21 cellular contexts compared by ENCODE assay signal in genomic region chr1:247561711-247562110, GRCh38. TPM values are rescaled to one million over a fixed set of nuclear protein-coding genes. Genes with fewer than 3 reads are reported as not detected.
DNase-seq lines count a peak whose midpoint lies in the region; ATAC-seq, FAIRE-seq and TF ChIP-seq lines count a peak whose summit lies in the region.
"Had no signal": no experiment of that assay in that cellular context is flagged by ENCODE, and none has a peak within 500 bp of the region (broad histone marks: within the 10 kb centered on the region; RNA-seq: fewer than 3 reads in every experiment).

No MANE protein-coding gene starts in this region.

- peaks cover 10% of the 10 kb centered on the region for H3K4me1 Mint-ChIP-seq in GM23338
- H3K4me1 Mint-ChIP-seq: CD4-positive, CD25-positive, alpha-beta regulatory T cell; CD8-positive, alpha-beta memory T cell had no signal

- no peaks in the 10 kb centered on the region for H3F3A ChIP-seq in GM23338 (replicated peaks; ENCODE audit: low read depth)
- H3F3A ChIP-seq in Loucy (ENCODE audit: low read depth), result peaks cover 2% of the 10 kb centered on the region; the same call in 1 of the 2 replicates

- no peak for TF ChIP-seq RAD21 in H1 (IDR thresholded peaks at IDR 0.05 in 1 of 2, conservative IDR thresholded peaks at IDR 0.05 in 1 of 2; ENCODE audit: low read depth in 2 of 2, low read length in 2 of 2)

- no peak overlapping the region for H2AK5ac ChIP-seq in H1 (ENCODE audit: low read depth, low read length)
- H2AK5ac ChIP-seq in trophoblast cell (ENCODE audit: low read length), result peak overlapping the region; percentile 60

- no peak overlapping the region for H4K91ac ChIP-seq in H1 (replicated peaks; ENCODE audit: insufficient read length, low read length)
- peak overlapping the region; percentile 91 for H4K91ac ChIP-seq in trophoblast cell (ENCODE audit: low read depth, low read length)

- no peaks in the 10 kb centered on the region for H3K27me3 Mint-ChIP-seq in GM23338 (ENCODE audit: insufficient read depth, low read depth, poor library complexity)
- H3K27me3 Mint-ChIP-seq: CD4-positive, CD25-positive, alpha-beta regulatory T cell had no signal

- H3K23ac ChIP-seq in H1 (ENCODE audit: insufficient read length) (no peak overlapping the region), trophoblast cell (ENCODE audit: low read length) (no peak overlapping the region)

- H2BK120ac ChIP-seq in H1 (replicated peaks; ENCODE audit: low read depth, low read length) (no peak overlapping the region), trophoblast cell (ENCODE audit: insufficient read depth, low read length, poor library complexity) (peak overlapping the region; percentile 88)

- FAIRE-seq in H1 (lab: Jason Lieb, UNC), result no peak
- FAIRE-seq: GM12891 had no signal

- peak; percentile 51 for DNase-seq in GM23338 (ENCODE audit: low spot score)
- no peak for DNase-seq in H1 (ENCODE audit: low read depth in 1 of 2, low spot score in 2 of 2)
- no peak for DNase-seq in trophoblast cell
- DNase-seq in amniotic stem cell (lab: John Stamatoyannopoulos, UW), result no peak
- no peak for DNase-seq in UCSD-AML1 (lab: John Stamatoyannopoulos, UW; ENCODE audit: unreplicated experiment)
- DNase-seq: BE2C; C1 segment of cervical spinal cord; CD4-positive, CD25-positive, alpha-beta regulatory T cell; CD8-positive, alpha-beta memory T cell; COR-L47; DMS 273 treated with DMSO at 0.1 percent for 48 hours; DMS53; DND-41; EL; GOT3 had no signal

- no peaks in the 10 kb centered on the region for H3K36me3 Mint-ChIP-seq in GM23338 (ENCODE audit: low read depth)
- H3K36me3 Mint-ChIP-seq: CD4-positive, CD25-positive, alpha-beta regulatory T cell; CD8-positive, alpha-beta memory T cell had no signal

- no peaks in the 10 kb centered on the region for H3K9me3 ChIP-seq in Loucy (ENCODE audit: insufficient read depth, low read depth, low read length)
- H3K9me3 ChIP-seq in H1 (ENCODE audit: insufficient read depth in 2 of 2, low read depth in 1 of 2, low read length in 1 of 2), result peaks cover 2 to 31% of the 10 kb centered on the region in 2 experiments; a peak in 3 of 4 replicates
- no peaks in the 10 kb centered on the region for H3K9me3 ChIP-seq in trophoblast cell (ENCODE audit: insufficient read depth, low read depth, low read length)
- H3K9me3 ChIP-seq: BE2C, HAP-1 had no signal

- no peak overlapping the region for H3K27ac ChIP-seq in GM23338 (ENCODE audit: low read depth)
- H3K27ac ChIP-seq in H1 (ENCODE audit: low read depth, low read length), result no peak overlapping the region
- no peak overlapping the region for H3K27ac ChIP-seq in trophoblast cell (ENCODE audit: low read depth, low read length)

- H2BK12ac ChIP-seq in H1 (ENCODE audit: low read depth, low read length), result no peak overlapping the region
- H2BK12ac ChIP-seq in trophoblast cell (ENCODE audit: low read length), result peak overlapping the region; percentile 97

- peak; percentile 84 for ATAC-seq in GM23338

- POLR2A ChIA-PET in H1 (lab: Charles Lee; ENCODE audit: partially characterized antibody), result no interaction called here

- WGBS in H1 (ENCODE audit: extremely low coverage in 1 of 2, insufficient coverage in 1 of 2, insufficient read length in 1 of 2, insufficient replicate concordance in 2 of 2, low coverage in 1 of 2, low lambda C conversion rate in 2 of 2, missing lambda C conversion rate in 1 of 2), 2 experiments, result 71% methylated on average over 10 of the region's 10 CpGs; no CpG with 5 or more reads in 1 of the 2 experiments
- no CpG with 5 or more reads among the region's 10 CpGs for whole genome bisulfite sequencing in trophoblast cell (ENCODE audit: extremely low coverage, insufficient coverage, insufficient read length)

- no peak overlapping the region for H4K5ac ChIP-seq in H1 (ENCODE audit: insufficient read length, low read depth, low read length)

- no peak overlapping the region for H3K4ac ChIP-seq in H1 (replicated peaks; ENCODE audit: insufficient read length, low read depth, low read length)
- H3K4ac ChIP-seq in trophoblast cell (ENCODE audit: low read depth, low read length), result peak overlapping the region; percentile 67

- H3K18ac ChIP-seq in H1 (ENCODE audit: extremely low read depth, low read length) (no peak overlapping the region), trophoblast cell (ENCODE audit: low read length) (peak overlapping the region; percentile 37)

- no peaks in the 10 kb centered on the region for H3K23me2 ChIP-seq in H1 (ENCODE audit: low read depth, low read length)

- TF ChIP-seq CTCF in GM23338 (conservative IDR thresholded peaks at IDR 0.05; ENCODE audit: low read depth in 2 of 2) (no peak), Loucy (conservative IDR thresholded peaks at IDR 0.05; ENCODE audit: low read length) (no peak; the same call in 1 of the 2 replicates), H1 (IDR thresholded peaks at IDR 0.05; ENCODE audit: control extremely low read depth in 1 of 3, insufficient read depth in 1 of 3, low read depth in 1 of 3, low read length in 3 of 3) (peak in 1 of 3 experiments; percentile 2; a peak in 1 of 4 replicates)

- no peaks in the 10 kb centered on the region for H3K9me2 ChIP-seq in GM23338 (ENCODE audit: insufficient read depth)
- H3K9me2 ChIP-seq in Loucy (replicated peaks; ENCODE audit: low read depth, low read length), result no peaks in the 10 kb centered on the region

- H3K9ac ChIP-seq in Loucy (ENCODE audit: low read depth, low read length, poor library complexity, severe bottlenecking) (no peak overlapping the region), H1 (replicated peaks in 1 of 4; ENCODE audit: extremely low read depth in 1 of 4, low read depth in 3 of 4, low read length in 3 of 4) (no peak overlapping the region), trophoblast cell (ENCODE audit: low read length) (no peak overlapping the region)

- no peak overlapping the region for H2BK15ac ChIP-seq in H1 (ENCODE audit: low read length)

- CTCF ChIA-PET in H1 (lab: Charles Lee; ENCODE audit: partially characterized antibody), result interaction anchor here (1.2 to 1.5 kb wide), 3 partner anchors 15 to 34 kb away, joined by 3 read pairs; no protein-coding TSS in a partner anchor

- no peak overlapping the region for H4K12ac ChIP-seq in trophoblast cell (ENCODE audit: low read depth, low read length)

- TF ChIP-seq POLR2A in H1 (IDR thresholded peaks at IDR 0.05; ENCODE audit: control extremely low read depth in 1 of 2, low read depth in 2 of 2, low read length in 2 of 2), result no peak

- H3K27me3 ChIP-seq in GM23338 (ENCODE audit: insufficient read depth) (no peaks in the 10 kb centered on the region), Loucy (ENCODE audit: insufficient read depth, low read length, poor library complexity, severe bottlenecking) (no peaks in the 10 kb centered on the region), H1 (replicated peaks in 1 of 4; ENCODE audit: control insufficient read depth in 3 of 4, extremely low read depth in 1 of 4, insufficient read depth in 3 of 4, low read length in 3 of 4) (no peaks in the 10 kb centered on the region), trophoblast cell (ENCODE audit: insufficient read depth, low read length) (no peaks in the 10 kb centered on the region)
- H3K27me3 ChIP-seq: BE2C had no signal

- no peak overlapping the region for H3K56ac ChIP-seq in H1 (replicated peaks; ENCODE audit: insufficient read length, low read depth, low read length)

- H3K36me3 ChIP-seq in GM23338 (ENCODE audit: insufficient read depth) (no peaks in the 10 kb centered on the region), Loucy (ENCODE audit: insufficient read depth, low read length) (peaks cover 60% of the 10 kb centered on the region), H1 (ENCODE audit: control insufficient read depth in 2 of 4, insufficient read depth in 4 of 4, low read length in 3 of 4) (no peaks in the 10 kb centered on the region), trophoblast cell (ENCODE audit: control insufficient read depth in 1 of 2, insufficient read depth in 2 of 2, low read length in 2 of 2) (no peaks in the 10 kb centered on the region)
- H3K36me3 ChIP-seq: BE2C, HAP-1 had no signal

- H3K4me1 ChIP-seq in GM23338 (ENCODE audit: insufficient read depth), result peaks cover 9% of the 10 kb centered on the region
- peaks cover 58% of the 10 kb centered on the region for H3K4me1 ChIP-seq in Loucy (ENCODE audit: insufficient read depth, low read length, poor library complexity, severe bottlenecking)
- peaks cover 0 to 4% (median 0%) of the 10 kb centered on the region in 4 experiments; a peak in 2 of 7 replicates for H3K4me1 ChIP-seq in H1 (replicated peaks in 1 of 4; ENCODE audit: control insufficient read depth in 3 of 4, insufficient read depth in 4 of 4, low read length in 3 of 4)
- peaks cover 9 to 13% of the 10 kb centered on the region in 2 experiments for H3K4me1 ChIP-seq in trophoblast cell (ENCODE audit: control insufficient read depth in 1 of 2, insufficient read depth in 2 of 2, low read length in 2 of 2)
- H3K4me1 ChIP-seq: BE2C, HAP-1 had no signal

- peak overlapping the region; percentile 12; the same call in 1 of the 2 replicates for H3K4me2 ChIP-seq in GM23338
- peak overlapping the region; percentile 21 for H3K4me2 ChIP-seq in Loucy (ENCODE audit: low read depth, low read length, poor library complexity, severe bottlenecking)
- no peak overlapping the region for H3K4me2 ChIP-seq in H1 (ENCODE audit: insufficient read depth in 1 of 2, low read depth in 2 of 2, low read length in 2 of 2)
- H3K4me2 ChIP-seq in trophoblast cell (ENCODE audit: low read length), result no peak overlapping the region

- no peak overlapping the region for H3K4me3 Mint-ChIP-seq in GM23338
- H3K4me3 Mint-ChIP-seq: CD4-positive, CD25-positive, alpha-beta regulatory T cell; CD8-positive, alpha-beta memory T cell had no signal

- no peak overlapping the region for H2BK5ac ChIP-seq in H1 (ENCODE audit: low read depth, low read length)
- H2BK5ac ChIP-seq in trophoblast cell (ENCODE audit: low read depth, low read length, poor library complexity), result peak overlapping the region; percentile 75

- H3K4me3 ChIP-seq in GM23338 (no peak overlapping the region), Loucy (ENCODE audit: low read length, poor library complexity, severe bottlenecking) (no peak overlapping the region), H1 (ENCODE audit: extremely low read depth in 1 of 4, insufficient read depth in 2 of 4, low read depth in 3 of 4, low read length in 4 of 4) (no peak overlapping the region), trophoblast cell (ENCODE audit: low read depth, low read length) (no peak overlapping the region)
- H3K4me3 ChIP-seq: HAP-1 had no signal

- H2AFZ ChIP-seq in GM23338 (peak overlapping the region; percentile 97), Loucy (ENCODE audit: low read length) (no peak overlapping the region), H1 (ENCODE audit: low read length) (peak overlapping the region; percentile 83; the same call in 1 of the 2 replicates), trophoblast cell (ENCODE audit: insufficient read depth, low read length, poor library complexity) (no peak overlapping the region)

- H4K20me1 ChIP-seq in GM23338 (replicated peaks; ENCODE audit: insufficient read depth) (no peaks in the 10 kb centered on the region), Loucy (ENCODE audit: insufficient read depth, low read length, poor library complexity, severe bottlenecking) (peaks cover 49% of the 10 kb centered on the region), H1 (replicated peaks in 1 of 2; ENCODE audit: control insufficient read depth in 1 of 2, insufficient read depth in 2 of 2, low read length in 2 of 2) (no peaks in the 10 kb centered on the region)

- H3K14ac ChIP-seq in H1 (ENCODE audit: insufficient read length), result no peak overlapping the region
- peak overlapping the region; percentile 91 for H3K14ac ChIP-seq in trophoblast cell (ENCODE audit: low read length)

- H3K27ac Mint-ChIP-seq in GM23338, result no peak overlapping the region
- H3K27ac Mint-ChIP-seq: CD4-positive, CD25-positive, alpha-beta regulatory T cell; CD8-positive, alpha-beta memory T cell had no signal

- no peaks in the 10 kb centered on the region for H3K79me1 ChIP-seq in H1 (ENCODE audit: low read depth, low read length)
- H3K79me1 ChIP-seq in trophoblast cell (ENCODE audit: low read length), result peaks cover 26% of the 10 kb centered on the region

- no peak overlapping the region for H2BK20ac ChIP-seq in H1 (ENCODE audit: low read length)

- H3K79me2 ChIP-seq in GM23338 (replicated peaks; ENCODE audit: insufficient read depth) (no peaks in the 10 kb centered on the region), Loucy (ENCODE audit: insufficient read depth, low read length) (peaks cover 85% of the 10 kb centered on the region), H1 (ENCODE audit: control insufficient read depth in 1 of 2, insufficient read depth in 2 of 2, low read length in 2 of 2) (no peaks in the 10 kb centered on the region), trophoblast cell (ENCODE audit: control insufficient read depth, insufficient read depth, low read length, poor library complexity) (no peaks in the 10 kb centered on the region)

- TF ChIP-seq EP300 in H1 (IDR thresholded peaks at IDR 0.05; ENCODE audit: borderline replicate concordance in 1 of 2, low read depth in 2 of 2, low read length in 2 of 2), result no peak

- H3K9me3 Mint-ChIP-seq in GM23338, result no peaks in the 10 kb centered on the region; the same call in 2 of the 3 replicates
- H3K9me3 Mint-ChIP-seq: CD4-positive, CD25-positive, alpha-beta regulatory T cell; CD8-positive, alpha-beta memory T cell had no signal

- H4K8ac ChIP-seq in H1 (ENCODE audit: extremely low read depth, insufficient read depth, low read length), result no peak overlapping the region
- peak overlapping the region; percentile 83 for H4K8ac ChIP-seq in trophoblast cell (ENCODE audit: low read depth, low read length)

RNA-seq across cellular contexts. Expression of gene GCSAML, which starts 12.8 kb away (rescaled TPM):
- not detected in 2 replicates for total RNA-seq in GM23338 (2014; rRNA removed; shearing (Covaris generic))
- not detected in 2 replicates for polyA plus RNA-seq in GM23338 (2016; fragmentation: Nextera tagmentation; extraction: Ambion mirVana)
- not detected in 2 replicates for total RNA-seq in H1 (2021; fragmentation: NEBNext Ultra II Directional; extraction: Animal tissue kit (Norgen Biotek cat#: 25700))
- polyA plus RNA-seq in H1 (2011; rRNA removed), result not detected in 2 replicates
- not detected for polyA plus RNA-seq in H1 (2011; cell fraction: cytosol; rRNA removed)
- not detected for polyA plus RNA-seq in H1 (2011; cell fraction: nucleus; rRNA removed)
- not detected in 4 replicates for polyA plus RNA-seq in H1 (2012, experiment 1 of 2)
- polyA plus RNA-seq in H1 (2012, experiment 2 of 2), result not detected
- polyA plus RNA-seq in H1 (2013, experiment 1 of 2), result not detected
- not detected for polyA plus RNA-seq in H1 (2013, experiment 2 of 2)
- polyA minus RNA-seq in H1 (2011; rRNA and poly(A)+ RNA removed), result not detected in 2 replicates
- polyA minus RNA-seq in H1 (2011; cell fraction: cytosol; rRNA and poly(A)+ RNA removed), result not detected
- not detected for polyA minus RNA-seq in H1 (2011; cell fraction: nucleus; rRNA and poly(A)+ RNA removed)
- 0.12 and 0.18 TPM in 2 replicates for polyA plus RNA-seq in trophoblast cell (2013)
- total RNA-seq: A172, G401, HT-29 had no signal
- polyA plus RNA-seq: CD4-positive, CD25-positive, alpha-beta regulatory T cell; CD8-positive, alpha-beta memory T cell had no signal

RNA-seq across cellular contexts. Expression of gene OR2C3, which starts 25.5 kb away (rescaled TPM):
- total RNA-seq in GM23338 (2014; rRNA removed; shearing (Covaris generic)), result not detected in 2 replicates
- polyA plus RNA-seq in GM23338 (2016; fragmentation: Nextera tagmentation; extraction: Ambion mirVana), result not detected in 2 replicates
- not detected in 2 replicates for total RNA-seq in H1 (2021; fragmentation: NEBNext Ultra II Directional; extraction: Animal tissue kit (Norgen Biotek cat#: 25700))
- not detected in 2 replicates for polyA plus RNA-seq in H1 (2011; rRNA removed)
- not detected for polyA plus RNA-seq in H1 (2011; cell fraction: cytosol; rRNA removed)
- not detected for polyA plus RNA-seq in H1 (2011; cell fraction: nucleus; rRNA removed)
- polyA plus RNA-seq in H1 (2012, experiment 1 of 2), result not detected in 4 replicates
- polyA plus RNA-seq in H1 (2012, experiment 2 of 2), result not detected
- polyA plus RNA-seq in H1 (2013, experiment 1 of 2), result not detected
- not detected for polyA plus RNA-seq in H1 (2013, experiment 2 of 2)
- polyA minus RNA-seq in H1 (2011; rRNA and poly(A)+ RNA removed), result not detected in 2 replicates
- not detected for polyA minus RNA-seq in H1 (2011; cell fraction: cytosol; rRNA and poly(A)+ RNA removed)
- polyA minus RNA-seq in H1 (2011; cell fraction: nucleus; rRNA and poly(A)+ RNA removed), result not detected
- not detected in 2 replicates for polyA plus RNA-seq in trophoblast cell (2013)
- total RNA-seq: A172; CD4-positive, CD25-positive, alpha-beta regulatory T cell; CD8-positive, alpha-beta memory T cell; G401; HT-29 had no signal
- polyA plus RNA-seq: CD4-positive, CD25-positive, alpha-beta regulatory T cell; CD8-positive, alpha-beta memory T cell had no signal

RNA-seq across cellular contexts. Expression of gene OR2G2, which starts 26.4 kb away (rescaled TPM):
- not detected in 2 replicates for total RNA-seq in GM23338 (2014; rRNA removed; shearing (Covaris generic))
- not detected in 2 replicates for polyA plus RNA-seq in GM23338 (2016; fragmentation: Nextera tagmentation; extraction: Ambion mirVana)
- not detected in 2 replicates for total RNA-seq in H1 (2021; fragmentation: NEBNext Ultra II Directional; extraction: Animal tissue kit (Norgen Biotek cat#: 25700))
- not detected in 2 replicates for polyA plus RNA-seq in H1 (2011; rRNA removed)
- not detected for polyA plus RNA-seq in H1 (2011; cell fraction: cytosol; rRNA removed)
- not detected for polyA plus RNA-seq in H1 (2011; cell fraction: nucleus; rRNA removed)
- polyA plus RNA-seq in H1 (2012, experiment 1 of 2), result not detected in 4 replicates
- polyA plus RNA-seq in H1 (2012, experiment 2 of 2), result not detected
- not detected for polyA plus RNA-seq in H1 (2013, experiment 1 of 2)
- polyA plus RNA-seq in H1 (2013, experiment 2 of 2), result not detected
- polyA minus RNA-seq in H1 (2011; rRNA and poly(A)+ RNA removed), result not detected in 2 replicates
- polyA minus RNA-seq in H1 (2011; cell fraction: cytosol; rRNA and poly(A)+ RNA removed), result not detected
- polyA minus RNA-seq in H1 (2011; cell fraction: nucleus; rRNA and poly(A)+ RNA removed), result not detected
- not detected in 2 replicates for polyA plus RNA-seq in trophoblast cell (2013)
- total RNA-seq: A172; CD4-positive, CD25-positive, alpha-beta regulatory T cell; CD8-positive, alpha-beta memory T cell; G401; HT-29 had no signal
- polyA plus RNA-seq: CD4-positive, CD25-positive, alpha-beta regulatory T cell; CD8-positive, alpha-beta memory T cell had no signal

RNA-seq across cellular contexts. Expression of gene OR2G3, which starts 43.7 kb away (rescaled TPM):
- total RNA-seq in GM23338 (2014; rRNA removed; shearing (Covaris generic)), result not detected in 2 replicates
- polyA plus RNA-seq in GM23338 (2016; fragmentation: Nextera tagmentation; extraction: Ambion mirVana), result not detected in 2 replicates
- total RNA-seq in H1 (2021; fragmentation: NEBNext Ultra II Directional; extraction: Animal tissue kit (Norgen Biotek cat#: 25700)), result not detected in 2 replicates
- not detected in 2 replicates for polyA plus RNA-seq in H1 (2011; rRNA removed)
- not detected for polyA plus RNA-seq in H1 (2011; cell fraction: cytosol; rRNA removed)
- polyA plus RNA-seq in H1 (2011; cell fraction: nucleus; rRNA removed), result not detected
- polyA plus RNA-seq in H1 (2012, experiment 1 of 2), result not detected in 4 replicates
- not detected for polyA plus RNA-seq in H1 (2012, experiment 2 of 2)
- not detected for polyA plus RNA-seq in H1 (2013, experiment 1 of 2)
- not detected for polyA plus RNA-seq in H1 (2013, experiment 2 of 2)
- not detected in 2 replicates for polyA minus RNA-seq in H1 (2011; rRNA and poly(A)+ RNA removed)
- not detected for polyA minus RNA-seq in H1 (2011; cell fraction: cytosol; rRNA and poly(A)+ RNA removed)
- not detected for polyA minus RNA-seq in H1 (2011; cell fraction: nucleus; rRNA and poly(A)+ RNA removed)
- not detected in 2 replicates for polyA plus RNA-seq in trophoblast cell (2013)
- total RNA-seq: A172; CD4-positive, CD25-positive, alpha-beta regulatory T cell; CD8-positive, alpha-beta memory T cell; G401; HT-29 had no signal
- polyA plus RNA-seq: CD4-positive, CD25-positive, alpha-beta regulatory T cell; CD8-positive, alpha-beta memory T cell had no signal

Comparison
In these comparisons a context has a peak if more than half of its experiments do, and no peak if none do; other contexts are left out.
1. H2AFZ ChIP-seq: peak in GM23338 (single experiment) and H1 (single experiment); none in Loucy (single experiment) and trophoblast cell (single experiment).
2. H3K4me2 ChIP-seq: peak in GM23338 (single experiment) and Loucy (single experiment); none in H1 (0 of 2) and trophoblast cell (single experiment).